8 cellular contexts compared by ENCODE assay signal in genomic region chr21:45590726-45591618, GRCh38. TPM values are rescaled to one million over a fixed set of nuclear protein-coding genes. Genes with fewer than 3 reads are reported as not detected.
A peak's percentile ranks its signal among the peaks of the same experiment; 100 is the strongest.
DNase-seq lines count a peak whose midpoint lies in the region; ATAC-seq lines count a peak whose summit lies in the region.

No MANE protein-coding gene starts in this region.

- H3K27ac ChIP-seq in HUES64 (ENCODE audit: low read depth, low read length) = no peak overlapping the region

- no peak overlapping the region for H3K27ac Mint-ChIP-seq in immature natural killer cell

- peaks cover 0 to 9% (median 3%) of the 10 kb centered on the region in 3 donors for H3K36me3 Mint-ChIP-seq in immature natural killer cell

- peaks cover 30% of the 10 kb centered on the region for H3K27me3 ChIP-seq in HUES64 (ENCODE audit: insufficient read depth, low read length)

- H3K9me3 ChIP-seq in HUES64 (ENCODE audit: insufficient read depth, low read depth, low read length) = peaks cover 34% of the 10 kb centered on the region

- 49% methylated on average over 53 of the region's 53 CpGs for WGBS in HUES64

- H3K4me3 ChIP-seq in HUES64 (ENCODE audit: low read length) = peak overlapping the region; percentile 58

- no peak for ATAC-seq in HG03439 (IDR thresholded peaks at IDR 0.05; ENCODE audit: unreplicated experiment)

- peaks cover 0 to 4% of the 10 kb centered on the region in 2 donors for H3K4me1 Mint-ChIP-seq in immature natural killer cell

- H3K36me3 ChIP-seq in HUES64 (ENCODE audit: insufficient read depth, low read length) = no peaks in the 10 kb centered on the region

- peaks cover 6 to 12% (median 11%) of the 10 kb centered on the region in 3 donors for H3K27me3 Mint-ChIP-seq in immature natural killer cell (ENCODE audit: low read depth in 3 of 3)

- no peak overlapping the region for H3K4me3 Mint-ChIP-seq in immature natural killer cell

- peaks cover 9 to 21% (median 16%) of the 10 kb centered on the region in 6 donors for H3K9me3 Mint-ChIP-seq in immature natural killer cell

- H3K4me1 ChIP-seq in HUES64 (ENCODE audit: insufficient read depth, low read length) = no peaks in the 10 kb centered on the region

- peak; percentile 45 for DNase-seq in CMK (ENCODE audit: low read depth)
- DNase-seq in activated T-helper 1 cell treated with Interleukin-2 at 50 U/mL for 16 hours (ENCODE audit: low read depth) = peak; percentile 23
- DNase-seq in immature natural killer cell = peak in 2 of 3 donors; percentile 42 to 44
- peak; percentile 15 for DNase-seq in stimulated activated CD8-positive, alpha-beta memory T cell treated with anti-CD3 and anti-CD28 coated beads, Interleukin-4, amount 100 ng/mL, for 24 hours (ENCODE audit: low read depth)
- DNase-seq in COR-L47 (lab: John Stamatoyannopoulos, UW) = no peak
- no peak for DNase-seq in globus pallidus (ENCODE audit: low spot score)

- H3K9ac ChIP-seq in HUES64 (ENCODE audit: low read depth, low read length) = no peak overlapping the region

RNA-seq across cellular contexts. Expression of gene SLC19A1, which starts 48.7 kb away (rescaled TPM):
- 22.7 TPM for polyA plus RNA-seq in HUES64 (2013, experiment 1 of 2)
- 19.0 TPM for polyA plus RNA-seq in HUES64 (2013, experiment 2 of 2)
- polyA plus RNA-seq in immature natural killer cell = 1 to 10 TPM in 2 of 3 donors, under 1 TPM in 1; 0.84 to 7.1 (median 1.7) TPM

RNA-seq across cellular contexts. Expression of gene PCBP3, which starts 52.6 kb away (rescaled TPM):
- 4.1 TPM for polyA plus RNA-seq in HUES64 (2013, experiment 1 of 2)
- polyA plus RNA-seq in HUES64 (2013, experiment 2 of 2) = 4.3 TPM
- polyA plus RNA-seq in immature natural killer cell = under 1 TPM in 2 of 3 donors, not detected in 1; 0.27 to 0.71 TPM

Comparison
In these comparisons a context has a peak if more than half of its experiments do, and no peak if none do; other contexts are left out.
1. DNase-seq: peak in CMK (single experiment), activated T-helper 1 cell treated with Interleukin-2 at 50 U/mL for 16 hours (single experiment), immature natural killer cell (2 of 3) and stimulated activated CD8-positive, alpha-beta memory T cell treated with anti-CD3 and anti-CD28 coated beads, Interleukin-4, amount 100 ng/mL, for 24 hours (single experiment); none in COR-L47 (single experiment) and globus pallidus (single experiment).